Comparison of ENCODE assay signal across 9 cellular contexts in genomic region chr6:16849280-16850210, GRCh38.
DNase-seq lines count a peak whose midpoint lies in the region; ATAC-seq and TF ChIP-seq lines count a peak whose summit lies in the region.
"Had no signal": no experiment of that assay in that cellular context is flagged by ENCODE, and none has a peak within 500 bp of the region (broad histone marks: within the 10 kb centered on the region; RNA-seq: fewer than 3 reads in every experiment).

No MANE protein-coding gene starts in this region.

- H3K4me2 ChIP-seq in SK-N-SH, result peak overlapping the region; percentile 62

- H3K9me3 ChIP-seq in SK-N-SH, result no peaks in the 10 kb centered on the region
- no peaks in the 10 kb centered on the region for H3K9me3 ChIP-seq in right cardiac atrium (ENCODE audit: control insufficient read depth, low read length)
- no peaks in the 10 kb centered on the region for H3K9me3 ChIP-seq in upper lobe of right lung

- peak overlapping the region; percentile 58 for H3K9ac ChIP-seq in SK-N-SH

- WGBS in SK-N-SH (ENCODE audit: low lambda C conversion rate), result 58% methylated on average over 15 of the region's 15 CpGs
- 62% methylated on average over 15 of the region's 15 CpGs for WGBS in right cardiac atrium

- H2AFZ ChIP-seq in SK-N-SH (ENCODE audit: low read depth), result peak overlapping the region; percentile 71; the same call in 1 of the 2 replicates

- TF ChIP-seq CTCF in SK-N-SH (IDR thresholded peaks at IDR 0.05) (no peak), upper lobe of right lung (IDR thresholded peaks at IDR 0.05) (no peak)

- peaks cover 5 to 33% of the 10 kb centered on the region in 2 experiments for H3K4me1 ChIP-seq in SK-N-SH (ENCODE audit: control insufficient read depth in 1 of 2, insufficient read depth in 2 of 2, low read depth in 1 of 2, low read length in 1 of 2)
- H3K4me1 ChIP-seq in right cardiac atrium (ENCODE audit: control insufficient read depth, insufficient read depth, low read length), result no peaks in the 10 kb centered on the region
- no peaks in the 10 kb centered on the region for H3K4me1 ChIP-seq in upper lobe of right lung

- H3K79me2 ChIP-seq in SK-N-SH (ENCODE audit: insufficient read depth), result no peaks in the 10 kb centered on the region

- CTCF ChIA-PET in SK-N-SH (lab: Yijun Ruan, JAX), result no interaction called here

- no peaks in the 10 kb centered on the region for H3K27me3 ChIP-seq in SK-N-SH (ENCODE audit: insufficient read depth)
- H3K27me3 ChIP-seq in right cardiac atrium (ENCODE audit: control insufficient read depth, insufficient read depth), result no peaks in the 10 kb centered on the region
- H3K27me3 ChIP-seq in upper lobe of right lung, result no peaks in the 10 kb centered on the region

- H3K27ac ChIP-seq in SK-N-SH (ENCODE audit: low read depth in 2 of 2, low read length in 1 of 2) (peak overlapping the region; percentile 58 to 89; a peak in 3 of 4 replicates), right cardiac atrium (ENCODE audit: low read length) (no peak overlapping the region), upper lobe of right lung (no peak overlapping the region)

- intact Hi-C loops in left ventricle myocardium superior (cut with micrococcal nuclease) (no loop called here), cardiac septum (cut with DNase I) (no loop called here), right cardiac atrium (cut with DNase I) (no loop called here), upper lobe of right lung (cut with DNase I) (no loop called here)

- POLR2A ChIA-PET in SK-N-SH (lab: Yijun Ruan, JAX), result no interaction called here

- H3K9me2 ChIP-seq in SK-N-SH, result no peaks in the 10 kb centered on the region

- peak; percentile 14 for ATAC-seq in left ventricle myocardium superior
- ATAC-seq in right cardiac atrium, result peak; percentile 60 to 85
- ATAC-seq in upper lobe of right lung, result peak; percentile 49

- H4K20me1 ChIP-seq in SK-N-SH (ENCODE audit: insufficient read depth), result no peaks in the 10 kb centered on the region

- peaks cover 18% of the 10 kb centered on the region for H3F3A ChIP-seq in SK-N-SH (replicated peaks; ENCODE audit: insufficient read depth)

- H3K4me3 ChIP-seq in SK-N-SH (ENCODE audit: low read depth in 2 of 2, low read length in 1 of 2) (no peak overlapping the region), right cardiac atrium (ENCODE audit: low read length) (no peak overlapping the region), upper lobe of right lung (no peak overlapping the region)

- no peak for TF ChIP-seq RAD21 in SK-N-SH (IDR thresholded peaks at IDR 0.05; ENCODE audit: low read length)

- peak in 1 of 2 experiments; percentile 30; a peak in 1 of 4 replicates for TF ChIP-seq EP300 in SK-N-SH (IDR thresholded peaks at IDR 0.05; ENCODE audit: borderline replicate concordance in 1 of 2, low read depth in 1 of 2, low read length in 1 of 2)

- no peak for DNase-seq in left ventricle myocardium superior
- DNase-seq in cardiac septum (ENCODE audit: low spot score), result no peak
- DNase-seq in SK-N-SH, result no peak
- DNase-seq in right cardiac atrium, result no peak
- no peak for DNase-seq in upper lobe of right lung
- no peak for DNase-seq in stimulated activated CD4-positive, alpha-beta T cell treated with anti-CD3 and anti-CD28 coated beads, Interleukin-2, amount 100 ng/mL, for 24 hours
- no peak for DNase-seq in DMS114 treated with DMSO at 0.1 percent for 48 hours (lab: John Stamatoyannopoulos, UW; ENCODE audit: unreplicated experiment)
- DNase-seq in KG1 (lab: John Stamatoyannopoulos, UW), result no peak
- DNase-seq: effector CD8-positive, alpha-beta T cell had no signal

- H3K36me3 ChIP-seq in SK-N-SH (replicated peaks in 1 of 2; ENCODE audit: control insufficient read depth in 1 of 2, insufficient read depth in 2 of 2, low read length in 1 of 2) (no peaks in the 10 kb centered on the region), upper lobe of right lung (no peaks in the 10 kb centered on the region)

TF ChIP-seq in SK-N-SH, 30 proteins besides CTCF, POLR2A, EP300 and RAD21:
- peak; percentile 26; the same call in 1 of the 2 replicates for TF ChIP-seq TCF12 (IDR thresholded peaks at IDR 0.05)
- TF ChIP-seq FOSL2 (IDR thresholded peaks at IDR 0.05; ENCODE audit: borderline replicate concordance, low read depth), result peak; percentile 54; the same call in 1 of the 2 replicates
- TF ChIP-seq PBX3 (IDR thresholded peaks at IDR 0.05), result peak; percentile 32
- TF ChIP-seq SIN3A (IDR thresholded peaks at IDR 0.05; ENCODE audit: borderline replicate concordance, low read depth, low read length), result no peak
TF ChIP-seq in SK-N-SH: peak in this region for 3.

Comparison
In these comparisons a context has a peak if more than half of its experiments do, and no peak if none do; other contexts are left out.
1. ATAC-seq: peak in every context shown above with its lines; median percentile 72 in right cardiac atrium; 49 in upper lobe of right lung; 14 in left ventricle myocardium superior.
2. H3K27ac ChIP-seq: peak in SK-N-SH (2 of 2); none in right cardiac atrium (single experiment) and upper lobe of right lung (single experiment).